In genomic region chr9:133731876-133732321, GRCh38 we compare ENCODE assay signal across 9 cellular contexts.
DNase-seq lines count a peak whose midpoint lies in the region; ATAC-seq and FAIRE-seq lines count a peak whose summit lies in the region.
"Had no signal": no experiment of that assay in that cellular context is flagged by ENCODE, and none has a peak within 500 bp of the region (broad histone marks: within the 10 kb centered on the region; RNA-seq: fewer than 3 reads in every experiment).

No MANE protein-coding gene starts in this region.

- no peak for ATAC-seq in stimulated activated memory B cell treated with anti-CD40 and anti-IgM and Interleukin-4, amounts not matched to agents 10 μg/mL and 1 μg/mL and 100 μg/mL, for 72 hours

- peaks cover 41% of the 10 kb centered on the region for H3K4me1 Mint-ChIP-seq in stimulated activated memory B cell treated with anti-CD40 and anti-IgM and Interleukin-4, amounts not matched to agents 10 μg/mL and 1 μg/mL and 100 μg/mL, for 72 hours

- DNase-seq in NCI-H187 treated with DMSO at 0.1 percent for 48 hours (lab: John Stamatoyannopoulos, UW) (peak; percentile 5), amniotic epithelial cell (ENCODE audit: low read depth) (peak; percentile 67), midbrain (lab: John Stamatoyannopoulos, UW) (peak; percentile 27), glomerular visceral epithelial cell (ENCODE audit: extremely low spot score) (no peak), activated gamma-delta T cell treated with Interleukin-2 at 50 U/mL for 16 hours (no peak)
- DNase-seq in activated CD8-positive, alpha-beta memory T cell treated with anti-CD3 and anti-CD28 coated beads for 24 hours = no peak

- peaks cover 46% of the 10 kb centered on the region for H3K27me3 Mint-ChIP-seq in stimulated activated memory B cell treated with anti-CD40 and anti-IgM and Interleukin-4, amounts not matched to agents 10 μg/mL and 1 μg/mL and 100 μg/mL, for 72 hours
- H3K27me3 Mint-ChIP-seq: stimulated activated naive CD8-positive, alpha-beta T cell treated with anti-CD3 and anti-CD28 coated beads, Interleukin-15, Interleukin-2, amounts not matched to agents 100 ng/mL and 50 ng/mL, for 24 hours had no signal

- peak; percentile 76 for FAIRE-seq in G401.6 (lab: Jason Lieb, UNC)

- no peaks in the 10 kb centered on the region for H3K9me3 Mint-ChIP-seq in stimulated activated memory B cell treated with anti-CD40 and anti-IgM and Interleukin-4, amounts not matched to agents 10 μg/mL and 1 μg/mL and 100 μg/mL, for 72 hours
- H3K9me3 Mint-ChIP-seq: stimulated activated naive CD8-positive, alpha-beta T cell treated with anti-CD3 and anti-CD28 coated beads, Interleukin-15, Interleukin-2, amounts not matched to agents 100 ng/mL and 50 ng/mL, for 24 hours had no signal

- H3K27ac Mint-ChIP-seq in stimulated activated memory B cell treated with anti-CD40 and anti-IgM and Interleukin-4, amounts not matched to agents 10 μg/mL and 1 μg/mL and 100 μg/mL, for 72 hours = no peak overlapping the region
- H3K27ac Mint-ChIP-seq: stimulated activated naive CD8-positive, alpha-beta T cell treated with anti-CD3 and anti-CD28 coated beads, Interleukin-15, Interleukin-2, amounts not matched to agents 100 ng/mL and 50 ng/mL, for 24 hours had no signal

- no peak overlapping the region for H3K4me3 Mint-ChIP-seq in stimulated activated memory B cell treated with anti-CD40 and anti-IgM and Interleukin-4, amounts not matched to agents 10 μg/mL and 1 μg/mL and 100 μg/mL, for 72 hours
- H3K4me3 Mint-ChIP-seq: stimulated activated naive CD8-positive, alpha-beta T cell treated with anti-CD3 and anti-CD28 coated beads, Interleukin-15, Interleukin-2, amounts not matched to agents 100 ng/mL and 50 ng/mL, for 24 hours had no signal

- H3K36me3 Mint-ChIP-seq in stimulated activated memory B cell treated with anti-CD40 and anti-IgM and Interleukin-4, amounts not matched to agents 10 μg/mL and 1 μg/mL and 100 μg/mL, for 72 hours = no peaks in the 10 kb centered on the region

Comparison
In these comparisons a context has a peak if more than half of its experiments do, and no peak if none do; other contexts are left out.
1. DNase-seq: peak in NCI-H187 treated with DMSO at 0.1 percent for 48 hours (single experiment), amniotic epithelial cell (single experiment) and midbrain (single experiment); none in glomerular visceral epithelial cell (single experiment), activated CD8-positive, alpha-beta memory T cell treated with anti-CD3 and anti-CD28 coated beads for 24 hours (single experiment) and activated gamma-delta T cell treated with Interleukin-2 at 50 U/mL for 16 hours (single experiment).